ENCODE assay signal across 32 cellular contexts in genomic region chr7:129677796-129678195, GRCh38.
"Had no signal": no experiment of that assay in that cellular context is flagged by ENCODE, and none has a peak within 500 bp of the region (broad histone marks: within the 10 kb centered on the region; RNA-seq: fewer than 3 reads in every experiment).

No MANE protein-coding gene starts in this region.

- H3K27ac Mint-ChIP-seq: activated CD4-positive, alpha-beta memory T cell treated with anti-CD3 and anti-CD28 coated beads, Interleukin-2, amount 10 ng/mL, durations not matched to agents 7 days and 5 days; activated CD4-positive, alpha-beta T cell treated with anti-CD3 and anti-CD28 coated beads for 36 hours; activated CD4-positive, alpha-beta T cell treated with anti-CD3 and anti-CD28 coated beads, Interleukin-2, amount 10 ng/mL, durations not matched to agents 7 days and 5 days; activated CD8-positive, alpha-beta memory T cell treated with anti-CD3 and anti-CD28 coated beads, Interleukin-2, amount 10 ng/mL, durations not matched to agents 7 days and 5 days; activated CD8-positive, alpha-beta T cell treated with anti-CD3 and anti-CD28 coated beads, Interleukin-2, amount 10 ng/mL, durations not matched to agents 7 days and 5 days; activated naive CD8-positive, alpha-beta T cell treated with anti-CD3 and anti-CD28 coated beads for 36 hours; activated T-cell treated with anti-CD3 and anti-CD28 coated beads, Interleukin-2, amount 50 U/mL, for 24 hours; activated T-helper 2 cell treated with anti-CD3 and anti-CD28 coated beads, Interferon-gamma antibody, Interleukin-2, Interleukin-4, amounts not matched to agents 10 μg/mL and 5 μg/mL and 100 μg/mL, durations not matched to agents 14 hours and 24 hours and 36 hours; T-helper 2 cell treated with Interferon-gamma antibody and Interleukin-4, amounts not matched to agents 5 μg/mL and 100 μg/mL, for 36 hours had no signal

- H3K36me3 ChIP-seq: adrenal gland had no signal

- H3K4me3 Mint-ChIP-seq: activated CD4-positive, alpha-beta memory T cell treated with anti-CD3 and anti-CD28 coated beads, Interleukin-2, amount 10 ng/mL, durations not matched to agents 7 days and 5 days; activated CD4-positive, alpha-beta T cell treated with anti-CD3 and anti-CD28 coated beads for 36 hours; activated CD4-positive, alpha-beta T cell treated with anti-CD3 and anti-CD28 coated beads, Interleukin-2, amount 10 ng/mL, durations not matched to agents 7 days and 5 days; activated CD8-positive, alpha-beta memory T cell treated with anti-CD3 and anti-CD28 coated beads, Interleukin-2, amount 10 ng/mL, durations not matched to agents 7 days and 5 days; activated CD8-positive, alpha-beta T cell treated with anti-CD3 and anti-CD28 coated beads, Interleukin-2, amount 10 ng/mL, durations not matched to agents 7 days and 5 days; activated naive CD4-positive, alpha-beta T cell treated with anti-CD3 and anti-CD28 coated beads for 36 hours; activated naive CD8-positive, alpha-beta T cell treated with anti-CD3 and anti-CD28 coated beads for 36 hours; activated T-cell treated with anti-CD3 and anti-CD28 coated beads, Interleukin-2, amount 50 U/mL, for 24 hours; T-helper 2 cell treated with Interferon-gamma antibody and Interleukin-4, amounts not matched to agents 5 μg/mL and 100 μg/mL, for 36 hours had no signal

- H3K4me3 ChIP-seq: adrenal gland, body of pancreas, breast epithelium had no signal

- H3K27me3 ChIP-seq: adrenal gland, body of pancreas, brain microvascular endothelial cell, breast epithelium had no signal

- H3K27me3 Mint-ChIP-seq: activated CD4-positive, alpha-beta memory T cell treated with anti-CD3 and anti-CD28 coated beads, Interleukin-2, amount 10 ng/mL, durations not matched to agents 7 days and 5 days; activated CD4-positive, alpha-beta T cell treated with anti-CD3 and anti-CD28 coated beads for 36 hours; activated CD4-positive, alpha-beta T cell treated with anti-CD3 and anti-CD28 coated beads, Interleukin-2, amount 10 ng/mL, durations not matched to agents 7 days and 5 days; activated CD8-positive, alpha-beta memory T cell treated with anti-CD3 and anti-CD28 coated beads, Interleukin-2, amount 10 ng/mL, durations not matched to agents 7 days and 5 days; activated naive CD8-positive, alpha-beta T cell treated with anti-CD3 and anti-CD28 coated beads for 36 hours; activated T-cell treated with anti-CD3 and anti-CD28 coated beads, Interleukin-2, amount 50 U/mL, for 24 hours had no signal

- H3K9me3 ChIP-seq: adrenal gland had no signal

- H3K4me1 Mint-ChIP-seq: activated CD4-positive, alpha-beta memory T cell treated with anti-CD3 and anti-CD28 coated beads, Interleukin-2, amount 10 ng/mL, durations not matched to agents 7 days and 5 days; activated CD4-positive, alpha-beta T cell treated with anti-CD3 and anti-CD28 coated beads, Interleukin-2, amount 10 ng/mL, durations not matched to agents 7 days and 5 days; activated CD8-positive, alpha-beta memory T cell treated with anti-CD3 and anti-CD28 coated beads, Interleukin-2, amount 10 ng/mL, durations not matched to agents 7 days and 5 days; activated naive CD8-positive, alpha-beta T cell treated with anti-CD3 and anti-CD28 coated beads for 36 hours had no signal

- DNase-seq: activated CD4-positive, alpha-beta memory T cell treated with anti-CD3 and anti-CD28 coated beads, Interleukin-2, amount 10 ng/mL, durations not matched to agents 7 days and 5 days; activated CD4-positive, alpha-beta T cell treated with anti-CD3 and anti-CD28 coated beads for 1 hour; activated CD4-positive, alpha-beta T cell treated with anti-CD3 and anti-CD28 coated beads for 36 hours; activated CD4-positive, alpha-beta T cell treated with anti-CD3 and anti-CD28 coated beads for 48 hours; activated CD4-positive, alpha-beta T cell treated with anti-CD3 and anti-CD28 coated beads, Interleukin-2, amount 10 ng/mL, durations not matched to agents 7 days and 5 days; activated CD4-positive, alpha-beta T cell treated with anti-CD3 and anti-CD28 coated beads, Interleukin-2, amount 50 U/mL, for 48 hours; activated CD4-positive, CD25-positive, alpha-beta regulatory T cell; activated CD8-positive, alpha-beta memory T cell treated with anti-CD3 and anti-CD28 coated beads for 24 hours; activated CD8-positive, alpha-beta memory T cell treated with anti-CD3 and anti-CD28 coated beads, Interleukin-2, amount 10 ng/mL, durations not matched to agents 7 days and 5 days; activated CD8-positive, alpha-beta memory T cell treated with anti-CD3 and anti-CD28 coated beads, Interleukin-2, amount 50 U/mL, for 48 hours; activated CD8-positive, alpha-beta T cell treated with anti-CD3 and anti-CD28 coated beads, Interleukin-2, amount 10 ng/mL, durations not matched to agents 7 days and 5 days; activated effector memory CD4-positive, alpha-beta T cell treated with Interleukin-2 at 50 U/mL for 16 hours; activated gamma-delta T cell treated with Interleukin-2 at 50 U/mL for 16 hours; activated naive CD4-positive, alpha-beta T cell; activated naive CD4-positive, alpha-beta T cell treated with anti-CD3 and anti-CD28 coated beads for 36 hours; activated naive CD4-positive, alpha-beta T cell treated with anti-CD3 and anti-CD28 coated beads, Interleukin-2, amount 50 U/mL, for 16 hours; activated naive CD8-positive, alpha-beta T cell treated with anti-CD3 and anti-CD28 coated beads for 36 hours; activated T-cell treated with anti-CD3 and anti-CD28 coated beads, Interleukin-2, amount 50 U/mL, for 24 hours; activated T-cell treated with anti-CD3 and anti-CD28 coated beads, Interleukin-2, amount 50 U/mL, for 48 hours; adrenal gland; amniotic stem cell; aorta; body of pancreas; brain microvascular endothelial cell; central memory CD4-positive, alpha-beta T cell; T-helper 2 cell; T-helper 9 cell had no signal

- H3K9me3 Mint-ChIP-seq: activated CD4-positive, alpha-beta memory T cell treated with anti-CD3 and anti-CD28 coated beads, Interleukin-2, amount 10 ng/mL, durations not matched to agents 7 days and 5 days; activated naive CD4-positive, alpha-beta T cell treated with anti-CD3 and anti-CD28 coated beads for 36 hours; activated T-cell treated with anti-CD3 and anti-CD28 coated beads, Interleukin-2, amount 50 U/mL, for 24 hours had no signal

- ATAC-seq: activated CD4-positive, alpha-beta T cell treated with anti-CD3 and anti-CD28 coated beads for 36 hours; activated CD4-positive, CD25-positive, alpha-beta regulatory T cell treated with anti-CD3 and anti-CD28 coated beads, Interleukin-2, amount 50 U/mL, for 24 hours; activated CD8-positive, alpha-beta memory T cell treated with anti-CD3 and anti-CD28 coated beads, Interleukin-2, amount 10 ng/mL, durations not matched to agents 7 days and 5 days; activated CD8-positive, alpha-beta T cell treated with anti-CD3 and anti-CD28 coated beads, Interleukin-2, amount 10 ng/mL, durations not matched to agents 7 days and 5 days; activated naive CD4-positive, alpha-beta T cell treated with anti-CD3 and anti-CD28 coated beads, Interleukin-2, amount 50 U/mL, for 72 hours; body of pancreas had no signal
